ENCODE assay signal across 2 cellular contexts in genomic region chr13:44368599-44369368, GRCh38.
TF ChIP-seq lines count a peak whose summit lies in the region.

No MANE protein-coding gene starts in this region.

TF ChIP-seq in SK-N-SH, 30 proteins besides CTCF, POLR2A, EP300 and RAD21 (continued from another document):
- no peak for TF ChIP-seq CHD2 (IDR thresholded peaks at IDR 0.05; ENCODE audit: low read length, partially characterized antibody)
- TF ChIP-seq MEF2A (IDR thresholded peaks at IDR 0.05; ENCODE audit: borderline replicate concordance, low read depth), result no peak
- TF ChIP-seq SMC3 (IDR thresholded peaks at IDR 0.05; ENCODE audit: low read depth, low read length), result no peak
- TF ChIP-seq IRF3 (IDR thresholded peaks at IDR 0.05; ENCODE audit: low read depth, low read length), result no peak
- TF ChIP-seq, protein P1, sequence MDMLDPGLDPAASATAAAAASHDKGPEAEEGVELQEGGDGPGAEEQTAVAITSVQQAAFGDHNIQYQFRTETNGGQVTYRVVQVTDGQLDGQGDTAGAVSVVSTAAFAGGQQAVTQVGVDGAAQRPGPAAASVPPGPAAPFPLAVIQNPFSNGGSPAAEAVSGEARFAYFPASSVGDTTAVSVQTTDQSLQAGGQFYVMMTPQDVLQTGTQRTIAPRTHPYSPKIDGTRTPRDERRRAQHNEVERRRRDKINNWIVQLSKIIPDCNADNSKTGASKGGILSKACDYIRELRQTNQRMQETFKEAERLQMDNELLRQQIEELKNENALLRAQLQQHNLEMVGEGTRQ (IDR thresholded peaks at IDR 0.05; ENCODE audit: borderline replicate concordance, low read depth, low read length), result no peak
- no peak for TF ChIP-seq TCF12 (IDR thresholded peaks at IDR 0.05)

TF ChIP-seq in SK-N-SH treated with all-trans-retinoic acid at 6 μM for 48 hours, 23 proteins besides CTCF, POLR2A, EP300 and RAD21 (continued from another document):
- TF ChIP-seq, protein P2, sequence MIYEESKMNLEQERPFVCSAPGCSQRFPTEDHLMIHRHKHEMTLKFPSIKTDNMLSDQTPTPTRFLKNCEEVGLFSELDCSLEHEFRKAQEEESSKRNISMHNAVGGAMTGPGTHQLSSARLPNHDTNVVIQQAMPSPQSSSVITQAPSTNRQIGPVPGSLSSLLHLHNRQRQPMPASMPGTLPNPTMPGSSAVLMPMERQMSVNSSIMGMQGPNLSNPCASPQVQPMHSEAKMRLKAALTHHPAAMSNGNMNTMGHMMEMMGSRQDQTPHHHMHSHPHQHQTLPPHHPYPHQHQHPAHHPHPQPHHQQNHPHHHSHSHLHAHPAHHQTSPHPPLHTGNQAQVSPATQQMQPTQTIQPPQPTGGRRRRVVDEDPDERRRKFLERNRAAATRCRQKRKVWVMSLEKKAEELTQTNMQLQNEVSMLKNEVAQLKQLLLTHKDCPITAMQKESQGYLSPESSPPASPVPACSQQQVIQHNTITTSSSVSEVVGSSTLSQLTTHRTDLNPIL (CRISPR knock-in tag; IDR thresholded peaks at IDR 0.05; ENCODE audit: low read depth), result no peak
- TF ChIP-seq ZNF70 (CRISPR knock-in tag; IDR thresholded peaks at IDR 0.05) (no peak), CSDC2 (CRISPR knock-in tag; IDR thresholded peaks at IDR 0.05) (no peak), BACH2 (CRISPR knock-in tag; IDR thresholded peaks at IDR 0.05; ENCODE audit: borderline replicate concordance) (no peak), ZC3H10 (CRISPR knock-in tag; IDR thresholded peaks at IDR 0.05) (no peak), ZFP30 (CRISPR knock-in tag; IDR thresholded peaks at IDR 0.05) (no peak), GLIS3 (CRISPR knock-in tag; IDR thresholded peaks at IDR 0.05) (no peak)
